ENCODE assay signal across 19 cellular contexts in the genomic region with DNA sequence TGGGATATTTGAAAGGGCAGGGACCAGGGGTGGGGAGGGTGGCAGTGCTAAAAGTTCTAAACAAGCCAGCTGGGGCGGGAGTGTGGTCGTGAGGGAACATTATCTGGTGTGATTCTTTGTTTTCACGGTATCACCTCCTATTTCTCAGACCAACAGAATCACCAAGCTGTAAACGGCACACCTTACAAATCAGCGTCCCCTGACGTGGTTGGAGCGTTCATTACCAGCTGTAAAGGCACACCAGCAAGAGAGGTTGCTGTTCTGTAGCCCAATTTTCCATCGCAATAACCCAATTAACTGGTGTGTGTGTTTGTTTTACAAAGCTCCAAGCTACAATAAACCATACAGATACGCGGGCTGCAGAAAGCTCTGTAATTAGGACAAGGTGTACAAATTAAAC.
"Had no signal": no experiment of that assay in that cellular context is flagged by ENCODE, and none has a peak within 500 bp of the region (broad histone marks: within the 10 kb centered on the region; RNA-seq: fewer than 3 reads in every experiment).

No MANE protein-coding gene starts in this region.

- H3K9me3 Mint-ChIP-seq: natural killer cell; neural progenitor cell; stimulated activated naive B cell treated with anti-CD40 and anti-IgM and Interleukin-4, amounts not matched to agents 10 μg/mL and 1 μg/mL and 100 μg/mL, for 72 hours; stimulated activated naive CD8-positive, alpha-beta T cell treated with anti-CD3 and anti-CD28 coated beads, Interleukin-15, amount 100 ng/mL, for 72 hours; type B pancreatic cell had no signal

- H3K4me1 Mint-ChIP-seq: natural killer cell had no signal

- H3K9ac ChIP-seq: neural progenitor cell had no signal

- H3K36me3 Mint-ChIP-seq: natural killer cell; neural progenitor cell; stimulated activated naive B cell treated with anti-CD40 and anti-IgM and Interleukin-4, amounts not matched to agents 10 μg/mL and 1 μg/mL and 100 μg/mL, for 72 hours; type B pancreatic cell had no signal

- H3K36me3 ChIP-seq: colonic mucosa, heart left ventricle, neural progenitor cell, ovary, right atrium auricular region, sigmoid colon had no signal

- H3K27ac Mint-ChIP-seq: natural killer cell; neural progenitor cell; stimulated activated naive B cell treated with anti-CD40 and anti-IgM and Interleukin-4, amounts not matched to agents 10 μg/mL and 1 μg/mL and 100 μg/mL, for 72 hours; stimulated activated naive CD8-positive, alpha-beta T cell treated with anti-CD3 and anti-CD28 coated beads, Interleukin-15, amount 100 ng/mL, for 72 hours; type B pancreatic cell had no signal

- H3K4me3 Mint-ChIP-seq: natural killer cell; neural progenitor cell; stimulated activated naive B cell treated with anti-CD40 and anti-IgM and Interleukin-4, amounts not matched to agents 10 μg/mL and 1 μg/mL and 100 μg/mL, for 72 hours; stimulated activated naive CD8-positive, alpha-beta T cell treated with anti-CD3 and anti-CD28 coated beads, Interleukin-15, amount 100 ng/mL, for 72 hours; type B pancreatic cell had no signal

- H3K9me3 ChIP-seq: colonic mucosa, heart left ventricle, ovary, right atrium auricular region, sigmoid colon had no signal

- H3K4me1 ChIP-seq: colonic mucosa, heart left ventricle, right atrium auricular region, sigmoid colon had no signal

- H3K27ac ChIP-seq: colonic mucosa, heart left ventricle, neural progenitor cell, ovary, right atrium auricular region, sigmoid colon, skin epidermis had no signal

- H3K27me3 ChIP-seq: colonic mucosa, neural progenitor cell, ovary, right atrium auricular region, sigmoid colon had no signal

- H3K4me3 ChIP-seq: colonic mucosa, heart left ventricle, neural progenitor cell, ovary, right atrium auricular region, sigmoid colon, skin epidermis had no signal

- DNase-seq: colonic mucosa; dermis blood vessel endothelial cell; foreskin melanocyte; heart left ventricle; hippocampal formation; kidney glomerular epithelial cell; mammary epithelial cell; natural killer cell; nucleus accumbens; ovary; sigmoid colon; stimulated activated CD4-positive, alpha-beta T cell treated with anti-CD3 and anti-CD28 coated beads, Interleukin-2, amount 100 ng/mL, for 24 hours; stimulated activated CD4-positive, alpha-beta T cell treated with anti-CD3 and anti-CD28 coated beads, Interleukin-4, amount 100 ng/mL, for 4 hours; stimulated activated naive B cell treated with anti-CD40 and anti-IgM and Interleukin-4, amounts not matched to agents 10 μg/mL and 1 μg/mL and 100 μg/mL, for 72 hours; stimulated activated naive CD8-positive, alpha-beta T cell treated with anti-CD3 and anti-CD28 coated beads, Interleukin-15, amount 100 ng/mL, for 72 hours had no signal
